Comparison of ENCODE assay signal across 18 cellular contexts in the genomic region with DNA sequence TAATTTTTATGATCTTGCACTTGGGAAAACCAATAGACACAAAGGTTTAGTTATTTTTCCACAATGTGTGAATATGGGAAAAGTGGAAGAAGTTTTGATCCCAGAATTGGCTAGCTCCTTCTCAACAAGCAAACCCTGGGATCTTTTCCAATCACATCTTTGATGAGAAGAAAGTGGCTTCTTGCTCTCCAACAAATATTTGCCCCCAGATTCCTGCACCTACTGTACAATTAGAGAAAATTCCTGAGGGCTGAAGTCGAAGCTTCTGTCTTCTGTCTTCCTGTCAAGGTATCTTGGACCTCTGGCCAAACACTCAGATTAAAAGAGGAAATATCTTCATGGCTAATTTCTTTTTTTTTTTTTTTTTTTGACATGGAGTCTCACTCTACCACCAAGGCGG.
A peak's percentile ranks its signal among the peaks of the same experiment; 100 is the strongest.
DNase-seq lines count a peak whose midpoint lies in the region; ATAC-seq and TF ChIP-seq lines count a peak whose summit lies in the region.
"Had no signal": no experiment of that assay in that cellular context is flagged by ENCODE, and none has a peak within 500 bp of the region (broad histone marks: within the 10 kb centered on the region; RNA-seq: fewer than 3 reads in every experiment).

No MANE protein-coding gene starts in this region.

- TF ChIP-seq CTCF in PC-9 (conservative IDR thresholded peaks at IDR 0.05) (no peak), nephron (IDR thresholded peaks at IDR 0.05; ENCODE audit: unreplicated experiment in 3 of 3) (no peak), upper lobe of left lung (IDR thresholded peaks at IDR 0.05) (no peak), mucosa of descending colon (IDR thresholded peaks at IDR 0.05) (no peak)

- no peaks in the 10 kb centered on the region for H3K36me3 ChIP-seq in PC-9 (ENCODE audit: low read depth)
- H3K36me3 ChIP-seq in upper lobe of left lung = no peaks in the 10 kb centered on the region
- H3K36me3 ChIP-seq in mucosa of descending colon (ENCODE audit: low read depth) = no peaks in the 10 kb centered on the region
- H3K36me3 ChIP-seq: BLaER1 treated with 17β-estradiol and CSF1 and Interleukin-3, amounts not matched to agents 10 nM and 100 nM had no signal

- intact Hi-C loops in PC-9 (cut with micrococcal nuclease; ENCODE audit: unreplicated experiment) (loop anchor here (5.0 kb wide), 4 partner anchors 53 to 188 kb away; no protein-coding TSS in a partner anchor), mucosa of descending colon (cut with DNase I, micrococcal nuclease) (loop anchor here in 1 of 2 donors (10.0 kb wide), 1 partner anchor 70 kb away; no protein-coding TSS in a partner anchor)

- no peaks in the 10 kb centered on the region for H3K27me3 ChIP-seq in PC-9 (ENCODE audit: insufficient read depth, low read depth)
- no peaks in the 10 kb centered on the region for H3K27me3 ChIP-seq in upper lobe of left lung
- H3K27me3 ChIP-seq: BLaER1 treated with 17β-estradiol and CSF1 and Interleukin-3, amounts not matched to agents 10 nM and 100 nM had no signal

- BruUV-seq in PC-9 (replicated peaks; lab: Mats Ljungman, UMichigan) = no TSS peak

- H3K79me2 ChIP-seq in PC-9 (ENCODE audit: low read depth) = peaks cover 15% of the 10 kb centered on the region
- H3K79me2 ChIP-seq: parathyroid adenoma had no signal

- peaks cover 44% of the 10 kb centered on the region for H3K4me1 Mint-ChIP-seq in nephron
- no peaks in the 10 kb centered on the region for H3K4me1 Mint-ChIP-seq in activated T-cell treated with anti-CD3 and anti-CD28 coated beads, Interleukin-2, amount 50 U/mL, for 24 hours (ENCODE audit: low read depth)
- H3K4me1 Mint-ChIP-seq: activated CD4-positive, alpha-beta T cell treated with anti-CD3 and anti-CD28 coated beads, Interleukin-2, amount 10 ng/mL, durations not matched to agents 24 days and 14 days had no signal

- peak overlapping the region; percentile 61 for H3K4me2 ChIP-seq in PC-9

- no peaks in the 10 kb centered on the region for H3K36me3 Mint-ChIP-seq in nephron (ENCODE audit: low read depth)
- H3K36me3 Mint-ChIP-seq in activated T-cell treated with anti-CD3 and anti-CD28 coated beads, Interleukin-2, amount 50 U/mL, for 24 hours (ENCODE audit: low read depth) = no peaks in the 10 kb centered on the region

- no peaks in the 10 kb centered on the region for H3K9me2 ChIP-seq in PC-9 (ENCODE audit: insufficient read depth)

- H3K9me3 Mint-ChIP-seq in nephron = no peaks in the 10 kb centered on the region
- H3K9me3 Mint-ChIP-seq in activated T-cell treated with anti-CD3 and anti-CD28 coated beads, Interleukin-2, amount 50 U/mL, for 24 hours = no peaks in the 10 kb centered on the region
- H3K9me3 Mint-ChIP-seq: activated CD4-positive, alpha-beta T cell treated with anti-CD3 and anti-CD28 coated beads, Interleukin-2, amount 10 ng/mL, durations not matched to agents 24 days and 14 days had no signal

- H3K4me1 ChIP-seq in PC-9 (replicated peaks; ENCODE audit: insufficient read depth) (peaks cover 73% of the 10 kb centered on the region), upper lobe of left lung (peaks cover 19 to 30% (median 25%) of the 10 kb centered on the region in 4 donors), mucosa of descending colon (ENCODE audit: low read depth) (no peaks in the 10 kb centered on the region)

- no peak for TF ChIP-seq POLR2A in upper lobe of left lung (IDR thresholded peaks at IDR 0.05)

- H3K27ac ChIP-seq in PC-9 = peak overlapping the region; percentile 100
- H3K27ac ChIP-seq in epithelial cell of prostate = peak overlapping the region; percentile 96
- peak overlapping the region in 3 of 4 donors; percentile 49 to 73 (median 71) for H3K27ac ChIP-seq in upper lobe of left lung
- H3K27ac ChIP-seq: parathyroid adenoma, SK-N-MC had no signal

- no peak for TF ChIP-seq EP300 in upper lobe of left lung (IDR thresholded peaks at IDR 0.05)

- H3K4me3 ChIP-seq in PC-9 (no peak overlapping the region), upper lobe of left lung (no peak overlapping the region), mucosa of descending colon (no peak overlapping the region)
- H3K4me3 ChIP-seq: BLaER1 treated with 17β-estradiol and CSF1 and Interleukin-3, amounts not matched to agents 10 nM and 100 nM; SK-N-MC had no signal

- H3K4me3 Mint-ChIP-seq in nephron = no peak overlapping the region
- no peak overlapping the region for H3K4me3 Mint-ChIP-seq in activated T-cell treated with anti-CD3 and anti-CD28 coated beads, Interleukin-2, amount 50 U/mL, for 24 hours
- H3K4me3 Mint-ChIP-seq: activated CD4-positive, alpha-beta T cell treated with anti-CD3 and anti-CD28 coated beads, Interleukin-2, amount 10 ng/mL, durations not matched to agents 24 days and 14 days had no signal

- 58 to 67% methylated on average over 2 of the region's 2 CpGs for WGBS in upper lobe of left lung, 2 donors

- no peaks in the 10 kb centered on the region for H4K20me1 ChIP-seq in PC-9 (ENCODE audit: insufficient read depth)
- H4K20me1 ChIP-seq: BLaER1 treated with 17β-estradiol and CSF1 and Interleukin-3, amounts not matched to agents 10 nM and 100 nM had no signal

- ATAC-seq in upper lobe of left lung (ENCODE audit: low FRiP score in 2 of 2) = no peak
- ATAC-seq in HG03139 (IDR thresholded peaks at IDR 0.05; ENCODE audit: unreplicated experiment) = no peak
- no peak for ATAC-seq in HG03342 (IDR thresholded peaks at IDR 0.05; ENCODE audit: unreplicated experiment)
- no peak for ATAC-seq in mucosa of descending colon

- CTCF ChIA-PET in PC-9 (lab: Charles Lee) = interaction anchor here (0.6 to 2.1 kb wide), 2 partner anchors 12 to 110 kb away, joined by 3 to 9 read pairs; no protein-coding TSS in a partner anchor

- peaks cover 66% of the 10 kb centered on the region for H3F3A ChIP-seq in PC-9 (ENCODE audit: insufficient read depth, low read depth)

- POLR2A ChIA-PET in PC-9 (lab: Charles Lee; ENCODE audit: unreplicated experiment) = interaction anchor here (0.6 to 1.0 kb wide), 3 partner anchors 65 to 360 kb away, joined by 3 to 16 read pairs (median 10); no protein-coding TSS in a partner anchor

- no peaks in the 10 kb centered on the region for H3K9me3 ChIP-seq in PC-9 (ENCODE audit: insufficient read depth, low read depth)
- no peaks in the 10 kb centered on the region for H3K9me3 ChIP-seq in upper lobe of left lung
- no peaks in the 10 kb centered on the region for H3K9me3 ChIP-seq in mucosa of descending colon
- H3K9me3 ChIP-seq: BLaER1 treated with 17β-estradiol and CSF1 and Interleukin-3, amounts not matched to agents 10 nM and 100 nM had no signal

- peaks cover 3% of the 10 kb centered on the region for H3K27me3 Mint-ChIP-seq in nephron (ENCODE audit: low read depth)
- H3K27me3 Mint-ChIP-seq in activated T-cell treated with anti-CD3 and anti-CD28 coated beads, Interleukin-2, amount 50 U/mL, for 24 hours = no peaks in the 10 kb centered on the region

- H2AFZ ChIP-seq in PC-9 = no peak overlapping the region
- H2AFZ ChIP-seq: parathyroid adenoma had no signal

- DNase-seq in PC-9 (peak in 1 of 2 experiments; percentile 76), epithelial cell of prostate (ENCODE audit: low read depth, low spot score) (no peak), upper lobe of left lung (no peak), mucosa of descending colon (no peak)
- no peak for DNase-seq in activated T-cell treated with anti-CD3 and anti-CD28 coated beads, Interleukin-2, amount 50 U/mL, for 24 hours
- DNase-seq: activated CD4-positive, alpha-beta T cell treated with anti-CD3 and anti-CD28 coated beads, Interleukin-2, amount 10 ng/mL, durations not matched to agents 24 days and 14 days; activated T-cell treated with anti-CD3 and anti-CD28 coated beads, Interleukin-2, amount 50 U/mL, for 48 hours; cerebellar nuclear complex; glutamatergic neuron; mesendoderm; NCI-H1694; NCI-H510A had no signal

- H3K27ac Mint-ChIP-seq in nephron = peak overlapping the region; percentile 14 to 84 (median 74)
- H3K27ac Mint-ChIP-seq in activated T-cell treated with anti-CD3 and anti-CD28 coated beads, Interleukin-2, amount 50 U/mL, for 24 hours = no peak overlapping the region
- H3K27ac Mint-ChIP-seq: activated CD4-positive, alpha-beta T cell treated with anti-CD3 and anti-CD28 coated beads, Interleukin-2, amount 10 ng/mL, durations not matched to agents 24 days and 14 days had no signal
